In genomic region chrX:114087543-114087942, GRCh38 we compare ENCODE assay signal across 1 cellular context.
TF ChIP-seq lines count a peak whose summit lies in the region.

No MANE protein-coding gene starts in this region.

TF ChIP-seq in WTC11, 78 proteins besides CTCF, POLR2A, EP300 and RAD21 (continued from another document):
- no peak for TF ChIP-seq TP53 (CRISPR knock-in tag; IDR thresholded peaks at IDR 0.05)
- TF ChIP-seq AFF4 (CRISPR knock-in tag; IDR thresholded peaks at IDR 0.05; ENCODE audit: borderline replicate concordance), result no peak
- TF ChIP-seq IRF2 (CRISPR knock-in tag; IDR thresholded peaks at IDR 0.05; ENCODE audit: borderline replicate concordance, low read depth), result no peak
- no peak for TF ChIP-seq CREB1 (CRISPR knock-in tag; IDR thresholded peaks at IDR 0.05)
- TF ChIP-seq MLX (CRISPR knock-in tag; IDR thresholded peaks at IDR 0.05), result no peak
- no peak for TF ChIP-seq ELF4 (CRISPR knock-in tag; IDR thresholded peaks at IDR 0.05; ENCODE audit: low read depth)
- no peak for TF ChIP-seq E2F4 (CRISPR knock-in tag; IDR thresholded peaks at IDR 0.05; ENCODE audit: borderline replicate concordance, low read depth)
